In genomic region chr14:73991097-73991496, GRCh38 we compare ENCODE assay signal across 22 cellular contexts.
"Had no signal": no experiment of that assay in that cellular context is flagged by ENCODE, and none has a peak within 500 bp of the region (broad histone marks: within the 10 kb centered on the region; RNA-seq: fewer than 3 reads in every experiment).

No MANE protein-coding gene starts in this region.

- H3K4me1 ChIP-seq: SJSA1 had no signal

- H3K36me3 ChIP-seq: MG63, SJSA1 had no signal

- H3K4me3 ChIP-seq: MG63, SJSA1, SK-N-MC had no signal

- H3K9me3 ChIP-seq: MG63, SJSA1 had no signal

- H3K27ac ChIP-seq: HL-60, SJSA1, SK-N-MC had no signal

- DNase-seq: KBM-7, MG63, NCI-H1092, NCI-H1436, NCI-H187, NCI-H2029, NCI-H2081 treated with DMSO at 0.1 percent for 48 hours, NCI-H2171, NCI-H226, NCI-H446, NCI-H510A, NCI-H524 treated with DMSO at 0.1 percent for 48 hours, NCI-H69, NCI-H774, Right ventricle myocardium superior, RPMI8226, SIG-M5 had no signal

- H3K27me3 ChIP-seq: MG63, SJSA1 had no signal

- FAIRE-seq: HTR-8/SVneo, RCC 7860 had no signal
